Comparison of ENCODE assay signal across 20 cellular contexts in genomic region chr2:42214669-42215068, GRCh38. TPM values are rescaled to one million over a fixed set of nuclear protein-coding genes. Genes with fewer than 3 reads are reported as not detected.
DNase-seq lines count a peak whose midpoint lies in the region; ATAC-seq and TF ChIP-seq lines count a peak whose summit lies in the region.
"Had no signal": no experiment of that assay in that cellular context is flagged by ENCODE, and none has a peak within 500 bp of the region (broad histone marks: within the 10 kb centered on the region; RNA-seq: fewer than 3 reads in every experiment).

No MANE protein-coding gene starts in this region.

- H3F3A ChIP-seq in neural progenitor cell (ENCODE audit: low read depth), result peaks cover 4% of the 10 kb centered on the region

- POLR2A ChIA-PET in WTC11 (lab: Charles Lee), result no interaction called here

- TF ChIP-seq CTCF in WTC11 (IDR thresholded peaks at IDR 0.05), result no peak
- no peak for TF ChIP-seq CTCF in fibroblast of the aortic adventitia (IDR thresholded peaks at IDR 0.05; ENCODE audit: insufficient read depth, low read length)
- no peak for TF ChIP-seq CTCF in type B pancreatic cell (conservative IDR thresholded peaks at IDR 0.05)
- TF ChIP-seq CTCF in neural progenitor cell (IDR thresholded peaks at IDR 0.05), result no peak

- no peak for ATAC-seq in activated naive CD8-positive, alpha-beta T cell treated with anti-CD3 and anti-CD28 coated beads, Interleukin-2, amount 50 U/mL, for 24 hours
- ATAC-seq in WTC11, result no peak
- ATAC-seq in GM18909 (IDR thresholded peaks at IDR 0.05; ENCODE audit: poor library complexity, unreplicated experiment), result no peak
- ATAC-seq: gastrocnemius medialis; natural killer cell treated with Interleukin-12 subunit alpha and Interleukin-12 subunit beta and Interleukin-15 and Interleukin-18, amount 100 ng/mL, for 72 hours had no signal

- H3K36me3 Mint-ChIP-seq in activated naive CD8-positive, alpha-beta T cell, result peaks cover 6% of the 10 kb centered on the region
- peaks cover 7% of the 10 kb centered on the region for H3K36me3 Mint-ChIP-seq in activated naive CD8-positive, alpha-beta T cell treated with anti-CD3 and anti-CD28 coated beads, Interleukin-2, amount 50 U/mL, for 24 hours (ENCODE audit: low read depth)
- H3K36me3 Mint-ChIP-seq in WTC11, result peaks cover 8% of the 10 kb centered on the region
- H3K36me3 Mint-ChIP-seq in type B pancreatic cell, result peaks cover 10% of the 10 kb centered on the region
- peaks cover 6% of the 10 kb centered on the region for H3K36me3 Mint-ChIP-seq in neural progenitor cell
- H3K36me3 Mint-ChIP-seq: natural killer cell treated with Interleukin-12 subunit alpha and Interleukin-12 subunit beta and Interleukin-15 and Interleukin-18, amount 100 ng/mL, for 72 hours had no signal

- no peak overlapping the region for H3K4me3 Mint-ChIP-seq in activated naive CD8-positive, alpha-beta T cell
- no peak overlapping the region for H3K4me3 Mint-ChIP-seq in activated naive CD8-positive, alpha-beta T cell treated with anti-CD3 and anti-CD28 coated beads, Interleukin-2, amount 50 U/mL, for 24 hours
- H3K4me3 Mint-ChIP-seq in WTC11 (no peak overlapping the region), type B pancreatic cell (no peak overlapping the region), neural progenitor cell (no peak overlapping the region)
- H3K4me3 Mint-ChIP-seq: activated naive CD4-positive, alpha-beta T cell treated with anti-CD3 and anti-CD28 coated beads, Interleukin-2, amount 10 ng/mL, durations not matched to agents 7 days and 5 days; brain; CD14-positive monocyte; natural killer cell treated with Interleukin-12 subunit alpha and Interleukin-12 subunit beta and Interleukin-15 and Interleukin-18, amount 100 ng/mL, for 72 hours had no signal

- no peaks in the 10 kb centered on the region for H3K9me3 Mint-ChIP-seq in activated naive CD8-positive, alpha-beta T cell (ENCODE audit: low read depth)
- no peaks in the 10 kb centered on the region for H3K9me3 Mint-ChIP-seq in activated naive CD8-positive, alpha-beta T cell treated with anti-CD3 and anti-CD28 coated beads, Interleukin-2, amount 50 U/mL, for 24 hours
- H3K9me3 Mint-ChIP-seq in WTC11 (peaks cover 7% of the 10 kb centered on the region), type B pancreatic cell (peaks cover 5% of the 10 kb centered on the region), neural progenitor cell (peaks cover 8% of the 10 kb centered on the region)
- H3K9me3 Mint-ChIP-seq: activated naive CD4-positive, alpha-beta T cell treated with anti-CD3 and anti-CD28 coated beads, Interleukin-2, amount 10 ng/mL, durations not matched to agents 7 days and 5 days; CD14-positive monocyte; natural killer cell treated with Interleukin-12 subunit alpha and Interleukin-12 subunit beta and Interleukin-15 and Interleukin-18, amount 100 ng/mL, for 72 hours had no signal

- no peaks in the 10 kb centered on the region for H3K9me3 ChIP-seq in neural progenitor cell (ENCODE audit: low read depth)
- H3K9me3 ChIP-seq: gastrocnemius medialis, prostate gland, uterus had no signal

- H3K4me1 Mint-ChIP-seq in activated naive CD8-positive, alpha-beta T cell (ENCODE audit: low read depth), result peaks cover 68% of the 10 kb centered on the region
- H3K4me1 Mint-ChIP-seq in activated naive CD8-positive, alpha-beta T cell treated with anti-CD3 and anti-CD28 coated beads, Interleukin-2, amount 50 U/mL, for 24 hours, result peaks cover 52% of the 10 kb centered on the region
- H3K4me1 Mint-ChIP-seq in WTC11 (peaks cover 31% of the 10 kb centered on the region), type B pancreatic cell (ENCODE audit: unreplicated experiment) (peaks cover 11% of the 10 kb centered on the region), neural progenitor cell (no peaks in the 10 kb centered on the region)

- no peaks in the 10 kb centered on the region for H3K27me3 Mint-ChIP-seq in activated naive CD8-positive, alpha-beta T cell
- H3K27me3 Mint-ChIP-seq in activated naive CD8-positive, alpha-beta T cell treated with anti-CD3 and anti-CD28 coated beads, Interleukin-2, amount 50 U/mL, for 24 hours, result no peaks in the 10 kb centered on the region
- H3K27me3 Mint-ChIP-seq in WTC11 (ENCODE audit: low read depth) (no peaks in the 10 kb centered on the region), type B pancreatic cell (no peaks in the 10 kb centered on the region), neural progenitor cell (ENCODE audit: insufficient read depth, low read depth) (no peaks in the 10 kb centered on the region)
- H3K27me3 Mint-ChIP-seq: activated naive CD4-positive, alpha-beta T cell treated with anti-CD3 and anti-CD28 coated beads, Interleukin-2, amount 10 ng/mL, durations not matched to agents 7 days and 5 days; brain; natural killer cell treated with Interleukin-12 subunit alpha and Interleukin-12 subunit beta and Interleukin-15 and Interleukin-18, amount 100 ng/mL, for 72 hours had no signal

- H3K27ac Mint-ChIP-seq in activated naive CD8-positive, alpha-beta T cell, result peak overlapping the region; percentile 73
- H3K27ac Mint-ChIP-seq in activated naive CD8-positive, alpha-beta T cell treated with anti-CD3 and anti-CD28 coated beads, Interleukin-2, amount 50 U/mL, for 24 hours, result no peak overlapping the region
- H3K27ac Mint-ChIP-seq in WTC11, result peak overlapping the region; percentile 44; the same call in 1 of the 2 replicates
- no peak overlapping the region for H3K27ac Mint-ChIP-seq in type B pancreatic cell
- no peak overlapping the region for H3K27ac Mint-ChIP-seq in neural progenitor cell
- H3K27ac Mint-ChIP-seq: activated naive CD4-positive, alpha-beta T cell treated with anti-CD3 and anti-CD28 coated beads, Interleukin-2, amount 10 ng/mL, durations not matched to agents 7 days and 5 days; brain; natural killer cell treated with Interleukin-12 subunit alpha and Interleukin-12 subunit beta and Interleukin-15 and Interleukin-18, amount 100 ng/mL, for 72 hours had no signal

- no peaks in the 10 kb centered on the region for H3K36me3 ChIP-seq in neural progenitor cell
- H3K36me3 ChIP-seq: gastrocnemius medialis, prostate gland, uterus had no signal

- CTCF ChIA-PET in WTC11 (lab: Charles Lee), result no interaction called here

- H3K27ac ChIP-seq in neural progenitor cell, result no peak overlapping the region
- H3K27ac ChIP-seq: coronary artery, gastrocnemius medialis, KMS-11, prostate gland, uterus had no signal

- H3K9ac ChIP-seq in neural progenitor cell, result no peak overlapping the region
- H3K9ac ChIP-seq: KMS-11 had no signal

- peaks cover 75% of the 10 kb centered on the region for H4K20me1 ChIP-seq in neural progenitor cell (ENCODE audit: low read depth)

- H3K79me2 ChIP-seq in neural progenitor cell (ENCODE audit: low read depth), result peaks cover 96% of the 10 kb centered on the region

- no peaks in the 10 kb centered on the region for H3K27me3 ChIP-seq in neural progenitor cell
- H3K27me3 ChIP-seq: gastrocnemius medialis, uterus had no signal

- H3K4me2 ChIP-seq in neural progenitor cell, result no peak overlapping the region
- H3K4me2 ChIP-seq: KMS-11 had no signal

- H3K4me3 ChIP-seq in fibroblast of the aortic adventitia (ENCODE audit: low read depth, low read length) (no peak overlapping the region), neural progenitor cell (no peak overlapping the region)
- H3K4me3 ChIP-seq: coronary artery, gastrocnemius medialis, prostate gland, uterus had no signal

- no peaks in the 10 kb centered on the region for H3K4me1 ChIP-seq in neural progenitor cell
- H3K4me1 ChIP-seq: gastrocnemius medialis, prostate gland, uterus had no signal

- DNase-seq in activated naive CD8-positive, alpha-beta T cell treated with anti-CD3 and anti-CD28 coated beads, Interleukin-2, amount 50 U/mL, for 24 hours, result no peak
- DNase-seq in WTC11 (ENCODE audit: low spot score) (no peak), fibroblast of the aortic adventitia (ENCODE audit: low read depth) (peak; percentile 76), NCI-H1436 (lab: John Stamatoyannopoulos, UW) (no peak), type B pancreatic cell (ENCODE audit: extremely low spot score, unreplicated experiment) (no peak), neural progenitor cell (ENCODE audit: low spot score) (no peak)
- DNase-seq: activated naive CD4-positive, alpha-beta T cell treated with anti-CD3 and anti-CD28 coated beads, Interleukin-2, amount 10 ng/mL, durations not matched to agents 7 days and 5 days; DMS79; gastrocnemius medialis; NCI-H1105; NCI-H526; uterus had no signal

- no peak overlapping the region for H2AFZ ChIP-seq in neural progenitor cell (replicated peaks)

TF ChIP-seq in WTC11, 78 proteins besides CTCF, POLR2A, EP300 and RAD21 (continues in another document):
- no peak for TF ChIP-seq IRF2 (CRISPR knock-in tag; IDR thresholded peaks at IDR 0.05; ENCODE audit: borderline replicate concordance, low read depth)
- TF ChIP-seq SOX15 (CRISPR knock-in tag; IDR thresholded peaks at IDR 0.05), result no peak

RNA-seq across cellular contexts. Expression of gene EML4, which starts 45.5 kb away (rescaled TPM):
- 89.9 to 94.7 TPM (median 92.6 TPM) in 3 replicates for total RNA-seq in WTC11 (2021)
- total RNA-seq in fibroblast of the aortic adventitia (ENCODE audit: low replicate concordance), result 49.9 and 50.9 TPM in 2 replicates
- 93.6 and 117 TPM in 2 replicates for total RNA-seq in type B pancreatic cell (ENCODE audit: low replicate concordance)
- total RNA-seq in neural progenitor cell (ENCODE audit: low replicate concordance), result 122 and 167 TPM in 2 replicates

Comparison
In these comparisons a context has a peak if more than half of its experiments do, and no peak if none do; other contexts are left out.
1. H3K27ac Mint-ChIP-seq: peak in activated naive CD8-positive, alpha-beta T cell (single experiment) and WTC11 (single experiment); none in activated naive CD8-positive, alpha-beta T cell treated with anti-CD3 and anti-CD28 coated beads, Interleukin-2, amount 50 U/mL, for 24 hours (single experiment), type B pancreatic cell (single experiment) and neural progenitor cell (single experiment).